Comparison of ENCODE assay signal across 9 cellular contexts in the genomic region with DNA sequence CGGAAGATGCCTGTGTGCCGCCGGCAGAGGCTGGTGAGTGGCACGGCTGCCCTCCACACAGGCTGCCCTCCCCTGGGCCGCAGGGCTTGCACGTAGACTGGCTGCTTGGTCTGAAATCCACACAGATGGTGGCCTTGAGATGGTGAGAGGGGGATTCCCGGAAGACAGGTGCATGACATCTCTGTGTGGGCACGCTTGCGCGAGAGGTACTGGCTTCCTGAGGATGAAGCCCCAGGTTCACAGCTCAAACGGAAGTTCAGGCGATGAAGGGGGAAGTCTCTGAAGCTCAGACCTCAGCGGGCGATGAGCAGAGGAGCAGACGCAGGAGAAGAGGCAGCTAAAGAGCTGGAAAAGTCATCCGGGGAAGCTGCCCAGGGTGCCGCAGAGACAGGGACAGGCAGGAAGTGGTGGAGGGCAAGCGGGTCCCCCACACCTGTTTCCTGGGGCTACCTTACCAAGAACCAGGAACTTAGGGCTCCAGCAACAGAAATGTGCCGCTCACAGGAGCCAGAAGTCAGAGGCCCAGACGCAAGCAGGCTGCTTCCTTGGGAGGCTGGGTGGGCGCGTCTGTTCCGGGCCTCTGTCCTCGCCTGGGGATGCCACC. TPM values are rescaled to one million over a fixed set of nuclear protein-coding genes. Genes with fewer than 3 reads are reported as not detected.
DNase-seq lines count a peak whose midpoint lies in the region; ATAC-seq and TF ChIP-seq lines count a peak whose summit lies in the region.
"Had no signal": no experiment of that assay in that cellular context is flagged by ENCODE, and none has a peak within 500 bp of the region (broad histone marks: within the 10 kb centered on the region; RNA-seq: fewer than 3 reads in every experiment).

No MANE protein-coding gene starts in this region.

- peaks cover 60% of the 10 kb centered on the region for H3K36me3 Mint-ChIP-seq in dendritic cell treated with granulocyte-macrophage colony-stimulating factor and Interleukin-4, amounts not matched to agents 40 ng/mL and 50 ng/mL, for 4 days (ENCODE audit: low read depth)

- H3F3A ChIP-seq in PC-9 (ENCODE audit: insufficient read depth, low read depth) = peaks cover 23% of the 10 kb centered on the region

- CTCF ChIA-PET in PC-9 (lab: Charles Lee) = no interaction called here

- no peak overlapping the region for H3K4me2 ChIP-seq in PC-9

- H3K27ac Mint-ChIP-seq in dendritic cell treated with granulocyte-macrophage colony-stimulating factor and Interleukin-4, amounts not matched to agents 40 ng/mL and 50 ng/mL, for 4 days = peak overlapping the region; percentile 25

- ATAC-seq in GM21529 (IDR thresholded peaks at IDR 0.05; ENCODE audit: unreplicated experiment) (peak; percentile 43), HG03025 (IDR thresholded peaks at IDR 0.05; ENCODE audit: low FRiP score, unreplicated experiment) (no peak), HG02642 (IDR thresholded peaks at IDR 0.05; ENCODE audit: poor library complexity, unreplicated experiment) (no peak)
- peak; percentile 67 for ATAC-seq in stimulated activated naive CD8-positive, alpha-beta T cell treated with anti-CD3 and anti-CD28 coated beads, Interleukin-15, Interleukin-2, amounts not matched to agents 100 U/mL and 50 U/mL, for 24 hours

- no peaks in the 10 kb centered on the region; the same call in 1 of the 2 replicates for H3K27me3 ChIP-seq in PC-9 (ENCODE audit: insufficient read depth, low read depth)

- H3K36me3 ChIP-seq in PC-9 (ENCODE audit: low read depth) = no peaks in the 10 kb centered on the region

- H3K9me3 Mint-ChIP-seq in dendritic cell treated with granulocyte-macrophage colony-stimulating factor and Interleukin-4, amounts not matched to agents 40 ng/mL and 50 ng/mL, for 4 days = no peaks in the 10 kb centered on the region

- TF ChIP-seq CTCF in PC-9 (conservative IDR thresholded peaks at IDR 0.05) = no peak

- no peaks in the 10 kb centered on the region for H3K9me3 ChIP-seq in PC-9 (ENCODE audit: insufficient read depth, low read depth)

- no peaks in the 10 kb centered on the region for H3K4me1 ChIP-seq in PC-9 (replicated peaks; ENCODE audit: insufficient read depth)

- H4K20me1 ChIP-seq in PC-9 (ENCODE audit: insufficient read depth) = no peaks in the 10 kb centered on the region; the same call in 1 of the 2 replicates

- no peaks in the 10 kb centered on the region for H3K9me2 ChIP-seq in PC-9 (ENCODE audit: insufficient read depth)

- BruUV-seq in PC-9 (replicated peaks; lab: Mats Ljungman, UMichigan) = no TSS peak

- intact Hi-C loops in dendritic cell treated with granulocyte-macrophage colony-stimulating factor and Interleukin-4, amounts not matched to agents 40 ng/mL and 50 ng/mL, for 4 days (cut with micrococcal nuclease) = loop anchor here (5.0 kb wide), 1 partner anchor 158 kb away; no protein-coding TSS in a partner anchor
- intact Hi-C loops in PC-9 (cut with micrococcal nuclease; ENCODE audit: unreplicated experiment) = loop anchor here (5.0 kb wide), 1 partner anchor 277 kb away; a partner anchor contains a TSS

- H3K4me3 ChIP-seq in PC-9 = no peak overlapping the region

- peaks cover 19% of the 10 kb centered on the region for H3K27me3 Mint-ChIP-seq in dendritic cell treated with granulocyte-macrophage colony-stimulating factor and Interleukin-4, amounts not matched to agents 40 ng/mL and 50 ng/mL, for 4 days

- H3K27ac ChIP-seq in PC-9 = no peak overlapping the region

- POLR2A ChIA-PET in PC-9 (lab: Charles Lee; ENCODE audit: unreplicated experiment) = no interaction called here

- H2AFZ ChIP-seq in PC-9 = no peak overlapping the region

- DNase-seq in activated CD4-positive, alpha-beta T cell treated with anti-CD3 and anti-CD28 coated beads for 48 hours = peak; percentile 69
- peak; percentile 69 for DNase-seq in stimulated activated naive CD8-positive, alpha-beta T cell treated with anti-CD3 and anti-CD28 coated beads, Interleukin-15, Interleukin-2, amounts not matched to agents 100 U/mL and 50 U/mL, for 24 hours
- DNase-seq in DMS79 treated with DMSO at 0.1 percent for 48 hours (lab: John Stamatoyannopoulos, UW) (no peak), PC-9 (no peak)
- DNase-seq: NCI-H446 treated with DMSO at 0.1 percent for 48 hours had no signal

- no peaks in the 10 kb centered on the region for H3K79me2 ChIP-seq in PC-9 (ENCODE audit: low read depth)

- H3K4me1 Mint-ChIP-seq in dendritic cell treated with granulocyte-macrophage colony-stimulating factor and Interleukin-4, amounts not matched to agents 40 ng/mL and 50 ng/mL, for 4 days (ENCODE audit: low read depth) = peaks cover 20% of the 10 kb centered on the region

- peak overlapping the region; percentile 2 for H3K4me3 Mint-ChIP-seq in dendritic cell treated with granulocyte-macrophage colony-stimulating factor and Interleukin-4, amounts not matched to agents 40 ng/mL and 50 ng/mL, for 4 days

RNA-seq across cellular contexts. Expression of a gene that starts 7.2 kb away (rescaled TPM):
- total RNA-seq in PC-9 (2021) = 30.7 and 34.1 TPM in 2 replicates

RNA-seq across cellular contexts. Expression of a gene that starts 7.4 kb away (rescaled TPM):
- total RNA-seq in PC-9 (2021) = 16.8 and 19.2 TPM in 2 replicates

RNA-seq across cellular contexts. Expression of a gene that starts 34.9 kb away (rescaled TPM):
- 67.0 and 84.8 TPM in 2 replicates for total RNA-seq in PC-9 (2021)

Comparison
In these comparisons a context has a peak if more than half of its experiments do, and no peak if none do; other contexts are left out.
1. ATAC-seq: peak in GM21529 (single experiment) and stimulated activated naive CD8-positive, alpha-beta T cell treated with anti-CD3 and anti-CD28 coated beads, Interleukin-15, Interleukin-2, amounts not matched to agents 100 U/mL and 50 U/mL, for 24 hours (single experiment); none in HG03025 (single experiment) and HG02642 (single experiment).
2. DNase-seq: peak in activated CD4-positive, alpha-beta T cell treated with anti-CD3 and anti-CD28 coated beads for 48 hours (single experiment) and stimulated activated naive CD8-positive, alpha-beta T cell treated with anti-CD3 and anti-CD28 coated beads, Interleukin-15, Interleukin-2, amounts not matched to agents 100 U/mL and 50 U/mL, for 24 hours (single experiment); none in DMS79 treated with DMSO at 0.1 percent for 48 hours (single experiment) and PC-9 (0 of 2).